8 cellular contexts compared by ENCODE assay signal in the genomic region with DNA sequence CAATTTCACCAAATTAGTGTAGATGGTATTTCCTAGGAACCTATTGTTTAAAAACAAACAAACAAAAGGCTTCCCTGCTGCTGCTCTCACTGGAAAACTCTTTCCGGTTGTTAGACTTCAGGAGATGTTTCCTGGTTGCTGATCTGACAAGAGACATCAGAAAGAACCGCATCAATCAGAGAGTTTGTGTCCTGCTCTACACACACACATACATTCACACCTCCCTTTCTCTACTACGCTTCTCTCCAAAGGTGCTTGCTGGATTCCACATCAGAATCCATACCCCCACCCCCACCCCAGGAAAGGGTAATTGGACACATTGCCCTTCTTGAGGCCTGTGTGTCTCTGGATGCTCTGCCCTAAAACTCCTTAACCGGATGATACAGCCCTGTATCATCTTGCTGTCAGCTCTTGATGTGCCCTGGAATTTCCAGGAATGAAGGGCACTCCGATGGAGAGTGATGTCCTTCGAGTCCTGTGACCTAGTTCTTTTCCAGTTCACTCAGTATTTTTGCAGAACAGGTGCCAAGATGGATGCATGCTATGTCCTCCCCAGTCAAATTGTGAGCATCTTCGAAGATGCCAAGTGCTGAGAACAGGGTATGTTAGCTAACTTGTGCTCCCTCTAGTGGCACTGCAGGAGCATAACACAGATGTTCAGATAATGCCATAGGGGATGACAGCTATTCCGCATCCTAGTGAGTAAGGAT.
DNase-seq lines count a peak whose midpoint lies in the region; ATAC-seq and TF ChIP-seq lines count a peak whose summit lies in the region.

No MANE protein-coding gene starts in this region.

- peak; percentile 50 for DNase-seq in AG08396 (ENCODE audit: low spot score)
- DNase-seq in GM13977 (ENCODE audit: low spot score), result peak; percentile 62
- DNase-seq in NCI-H146 (lab: John Stamatoyannopoulos, UW), result peak; percentile 36
- peak in 3 of 5 donors; percentile 9 to 55 (median 14) for DNase-seq in T-helper 1 cell
- peak; percentile 78 for DNase-seq in left kidney (ENCODE audit: low read depth, low spot score)
- peak; percentile 5 for DNase-seq in stimulated activated CD8-positive, alpha-beta memory T cell treated with anti-CD3 and anti-CD28 coated beads, Interleukin-12 subunit alpha, Interleukin-12 subunit beta, amount 100 ng/mL, for 24 hours (ENCODE audit: extremely low read depth)

- TF ChIP-seq CTCF in GM13977 (IDR thresholded peaks at IDR 0.05; ENCODE audit: extremely low read depth, insufficient read depth, missing control alignments), result peak; percentile 91

- in situ Hi-C loops in GM13977 (cut with MboI; ENCODE audit: low pct_unique_long_range_greater_than_20kb, low sequenced_read_pairs, unreplicated experiment), result loop anchor here (10.0 kb wide), 1 partner anchor 356 kb away; no protein-coding TSS in a partner anchor

- ATAC-seq in HG02870 (IDR thresholded peaks at IDR 0.05; ENCODE audit: unreplicated experiment), result peak; percentile 91

- peak overlapping the region; percentile 24 for H3K27ac ChIP-seq in cingulate gyrus (ENCODE audit: low read depth, low read length)

Comparison
In these comparisons a context has a peak if more than half of its experiments do, and no peak if none do; other contexts are left out.
1. Peak in every context shown above with its lines: DNase-seq, ATAC-seq and H3K27ac ChIP-seq.
2. DNase-seq: peak in every context shown above with its lines; median percentile 78 in left kidney; 62 in GM13977; 50 in AG08396; 36 in NCI-H146; 14 in T-helper 1 cell; 5 in stimulated activated CD8-positive, alpha-beta memory T cell treated with anti-CD3 and anti-CD28 coated beads, Interleukin-12 subunit alpha, Interleukin-12 subunit beta, amount 100 ng/mL, for 24 hours.